ENCODE assay signal across 27 cellular contexts in genomic region chr20:13392391-13392790, GRCh38.
"Had no signal": no experiment of that assay in that cellular context is flagged by ENCODE, and none has a peak within 500 bp of the region (broad histone marks: within the 10 kb centered on the region; RNA-seq: fewer than 3 reads in every experiment).

No MANE protein-coding gene starts in this region.

- DNase-seq: dermis blood vessel endothelial cell; dorsolateral prefrontal cortex; effector CD4-positive, alpha-beta T cell; effector memory CD8-positive, alpha-beta T cell; endodermal cell; erythroblast; esophagus squamous epithelium; foreskin fibroblast; foreskin melanocyte; gastrocnemius medialis; glutamatergic neuron; head of caudate nucleus; heart right ventricle; hippocampal formation; left cardiac atrium; left lung; left ventricle myocardium superior; lower lobe of right lung; mesenchymal stem cell; mucosa of descending colon; naive B cell; naive thymus-derived CD8-positive, alpha-beta T cell had no signal

- H3K4me3 ChIP-seq: coronary artery, dorsolateral prefrontal cortex, esophagus squamous epithelium, gastrocnemius medialis, heart right ventricle, left lung, lower lobe of right lung, mucosa of descending colon had no signal

- FAIRE-seq: endometrium, islet of Langerhans, keratinocyte had no signal

- H3K27ac ChIP-seq: coronary artery, dorsolateral prefrontal cortex, epithelial cell of prostate, esophagus squamous epithelium, gastrocnemius medialis, heart right ventricle, left lung, lower lobe of right lung had no signal

- H3K27me3 ChIP-seq: dorsolateral prefrontal cortex, esophagus squamous epithelium, gastrocnemius medialis, heart right ventricle, left lung had no signal

- H3K36me3 ChIP-seq: gastrocnemius medialis, lower lobe of right lung had no signal

- H3K9me3 ChIP-seq: esophagus squamous epithelium, gastrocnemius medialis, lower lobe of right lung, mucosa of descending colon had no signal

- H3K4me1 ChIP-seq: esophagus squamous epithelium, gastrocnemius medialis, left lung, lower lobe of right lung had no signal
